In genomic region chr1:225260319-225260718, GRCh38 we compare ENCODE assay signal across 35 cellular contexts.
"Had no signal": no experiment of that assay in that cellular context is flagged by ENCODE, and none has a peak within 500 bp of the region (broad histone marks: within the 10 kb centered on the region; RNA-seq: fewer than 3 reads in every experiment).

No MANE protein-coding gene starts in this region.

- H3K36me3 ChIP-seq: MG63 had no signal

- H3K4me3 ChIP-seq: MG63 had no signal

- H3K9me3 ChIP-seq: MG63 had no signal

- DNase-seq: Karpas-422, Kasumi-1, MG63, MM.1S, MV-4-11, NCI-H1048, NCI-H1092, NCI-H1092 treated with DMSO at 0.1 percent for 48 hours, NCI-H1105, NCI-H1105 treated with DMSO at 0.1 percent for 48 hours, NCI-H1417, NCI-H1417 treated with DMSO at 0.1 percent for 48 hours, NCI-H1436, NCI-H1436 treated with DMSO at 0.1 percent for 48 hours, NCI-H146, NCI-H1694, NCI-H1694 treated with DMSO at 0.1 percent for 48 hours, NCI-H187, NCI-H187 treated with DMSO at 0.1 percent for 48 hours, NCI-H1930, NCI-H2029, NCI-H2029 treated with DMSO at 0.1 percent for 48 hours, NCI-H2081, NCI-H2081 treated with DMSO at 0.1 percent for 48 hours, NCI-H2107, NCI-H2171, NCI-H2171 treated with DMSO at 0.1 percent for 48 hours, NCI-H2227 treated with DMSO at 0.1 percent for 48 hours, NCI-H226, NCI-H345, NCI-H446, NCI-H446 treated with DMSO at 0.1 percent for 48 hours, NCI-H510A, NCI-H510A treated with DMSO at 0.1 percent for 48 hours, NCI-H524 had no signal

- H3K27me3 ChIP-seq: MG63 had no signal
